In genomic region chr3:141051641-141052569, GRCh38 we compare ENCODE assay signal across 9 cellular contexts. TPM values are rescaled to one million over a fixed set of nuclear protein-coding genes. Genes with fewer than 3 reads are reported as not detected.
DNase-seq lines count a peak whose midpoint lies in the region; ATAC-seq and TF ChIP-seq lines count a peak whose summit lies in the region.
"Had no signal": no experiment of that assay in that cellular context is flagged by ENCODE, and none has a peak within 500 bp of the region (broad histone marks: within the 10 kb centered on the region; RNA-seq: fewer than 3 reads in every experiment).

No MANE protein-coding gene starts in this region.

- ATAC-seq in mucosa of descending colon = peak; percentile 21
- ATAC-seq in HG03175 (IDR thresholded peaks at IDR 0.05; ENCODE audit: unreplicated experiment) = no peak
- ATAC-seq in GM21515 (IDR thresholded peaks at IDR 0.05; ENCODE audit: unreplicated experiment) = no peak

- H3K4me1 ChIP-seq in HUES64 (ENCODE audit: insufficient read depth, low read length) (peaks cover 3% of the 10 kb centered on the region; the same call in 1 of the 2 replicates), mucosa of descending colon (ENCODE audit: low read depth) (peaks cover 4% of the 10 kb centered on the region)

- under 1% methylated on average over 64 of the region's 64 CpGs for WGBS in HUES64

- H3K27ac ChIP-seq in HUES64 (ENCODE audit: low read depth, low read length) = peak overlapping the region; percentile 74; the same call in 1 of the 2 replicates

- H3K27me3 ChIP-seq in HUES64 (ENCODE audit: insufficient read depth, low read length) = peaks cover 49% of the 10 kb centered on the region

- H3K36me3 ChIP-seq in HUES64 (ENCODE audit: insufficient read depth, low read length) (no peaks in the 10 kb centered on the region), mucosa of descending colon (ENCODE audit: low read depth) (no peaks in the 10 kb centered on the region)

- TF ChIP-seq CTCF in choroid plexus epithelial cell (conservative IDR thresholded peaks at IDR 0.05; ENCODE audit: low read depth, low read length) (no peak), mucosa of descending colon (IDR thresholded peaks at IDR 0.05) (no peak)

- H3K9ac ChIP-seq in HUES64 (ENCODE audit: low read depth, low read length) = peak overlapping the region; percentile 75

- in situ Hi-C loops in ACHN (cut with HindIII; ENCODE audit: low pct_ligation_motif_present, low pct_unique_long_range_greater_than_20kb, low sequenced_read_pairs) = no loop called here

- intact Hi-C loops in mucosa of descending colon (cut with DNase I, micrococcal nuclease) = no loop called here

- H3K4me3 ChIP-seq in HUES64 (ENCODE audit: low read length) (peak overlapping the region; percentile 85), choroid plexus epithelial cell (ENCODE audit: low read depth, low read length) (peak overlapping the region; percentile 18), mucosa of descending colon (no peak overlapping the region)

- DNase-seq in ACHN (peak; percentile 12), choroid plexus epithelial cell (ENCODE audit: low read depth) (peak; percentile 24), mucosa of descending colon (no peak), epidermal melanocyte (ENCODE audit: insufficient read length, low spot score) (no peak), pons (ENCODE audit: low spot score) (no peak)

- H3K9me3 ChIP-seq in HUES64 (ENCODE audit: insufficient read depth, low read depth, low read length) (no peaks in the 10 kb centered on the region), mucosa of descending colon (no peaks in the 10 kb centered on the region)

RNA-seq across cellular contexts. Expression of gene SPSB4, which starts 0.8 kb away (rescaled TPM):
- polyA plus RNA-seq in HUES64 (2013, experiment 1 of 2) = 21.0 TPM
- polyA plus RNA-seq in HUES64 (2013, experiment 2 of 2) = 20.6 TPM
- total RNA-seq in mucosa of descending colon = under 1 TPM; 0.10 to 0.85 (median 0.17) TPM
- total RNA-seq: activated CD8-positive, alpha-beta memory T cell treated with anti-CD3 and anti-CD28 coated beads for 36 hours had no signal

Comparison
In these comparisons a context has a peak if more than half of its experiments do, and no peak if none do; other contexts are left out.
1. DNase-seq: peak in ACHN (single experiment) and choroid plexus epithelial cell (single experiment); none in mucosa of descending colon (0 of 3), epidermal melanocyte (single experiment) and pons (single experiment).